In the genomic region with DNA sequence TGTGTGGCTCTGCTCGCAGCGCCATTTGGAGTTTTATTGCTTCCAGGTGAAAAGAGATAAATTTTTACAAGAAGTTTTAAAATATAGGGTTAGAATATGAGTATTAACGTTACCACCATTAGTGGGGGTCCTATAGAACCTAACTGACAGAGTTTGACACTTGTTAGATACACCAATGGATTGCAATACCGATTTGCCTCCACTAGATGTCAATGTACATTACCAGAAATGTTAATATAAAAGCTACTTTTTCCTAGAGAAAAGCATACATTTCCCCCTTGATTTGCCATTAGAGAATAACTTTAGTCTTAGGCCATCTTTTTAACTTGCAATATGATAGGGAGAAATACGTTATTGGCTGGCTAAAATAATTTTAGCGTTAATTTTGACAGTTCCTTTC, we compare ENCODE assay signal across 8 cellular contexts.
A peak's percentile ranks its signal among the peaks of the same experiment; 100 is the strongest.
DNase-seq lines count a peak whose midpoint lies in the region; ATAC-seq and TF ChIP-seq lines count a peak whose summit lies in the region.

No MANE protein-coding gene starts in this region.

- H3K4me3 ChIP-seq in Jurkat, Clone E6-1 (ENCODE audit: low read length): no peak overlapping the region
- H3K4me3 ChIP-seq in astrocyte of the cerebellum (ENCODE audit: low read depth, low read length) (no peak overlapping the region), mesenchymal stem cell (ENCODE audit: insufficient read depth in 1 of 2, low read depth in 1 of 2, low read length in 2 of 2) (no peak overlapping the region)

- peak; percentile 46 for TF ChIP-seq CTCF in astrocyte of the cerebellum (IDR thresholded peaks at IDR 0.05; ENCODE audit: low read depth, low read length, missing control alignments)
- TF ChIP-seq CTCF in CD14-positive monocyte (IDR thresholded peaks at IDR 0.05): no peak

- no peak overlapping the region for H2BK5ac ChIP-seq in mesenchymal stem cell (ENCODE audit: low read depth, low read length, poor library complexity, severe bottlenecking)

- intact Hi-C loops in CD14-positive monocyte (cut with micrococcal nuclease): no loop called here

- H3K27ac Mint-ChIP-seq in CD14-positive monocyte: no peak overlapping the region

- no peak overlapping the region for H2BK15ac ChIP-seq in mesenchymal stem cell (ENCODE audit: low read depth, poor library complexity, severe bottlenecking)

- peaks cover 7% of the 10 kb centered on the region for H3K9me3 ChIP-seq in mesenchymal stem cell (ENCODE audit: control insufficient read depth, low read length)

- no peaks in the 10 kb centered on the region for H3K4me1 ChIP-seq in mesenchymal stem cell (ENCODE audit: control insufficient read depth, insufficient read depth, low read depth, low read length)

- H3K18ac ChIP-seq in mesenchymal stem cell (ENCODE audit: low read depth in 1 of 2, low read length in 2 of 2): no peak overlapping the region

- H3K36me3 Mint-ChIP-seq in CD14-positive monocyte: no peaks in the 10 kb centered on the region
- H3K36me3 Mint-ChIP-seq in activated T-cell treated with anti-CD3 and anti-CD28 coated beads, Interleukin-2, amount 50 U/mL, for 4 hours (ENCODE audit: insufficient read depth): no peaks in the 10 kb centered on the region

- no peak overlapping the region for H4K8ac ChIP-seq in mesenchymal stem cell (ENCODE audit: low read length)

- H3K14ac ChIP-seq in mesenchymal stem cell (ENCODE audit: low read length in 2 of 2): no peak overlapping the region

- no peak overlapping the region for H3K4me3 Mint-ChIP-seq in CD14-positive monocyte
- H3K4me3 Mint-ChIP-seq in activated T-cell treated with anti-CD3 and anti-CD28 coated beads, Interleukin-2, amount 50 U/mL, for 4 hours: no peak overlapping the region

- H3K27ac ChIP-seq in mesenchymal stem cell (ENCODE audit: low read length, poor library complexity, severe bottlenecking): no peak overlapping the region

- peaks cover 0 to 10% of the 10 kb centered on the region in 2 experiments for H3K27me3 ChIP-seq in mesenchymal stem cell (ENCODE audit: control insufficient read depth in 1 of 2, insufficient read depth in 1 of 2, low read length in 2 of 2)

- no peak overlapping the region for H2AK5ac ChIP-seq in mesenchymal stem cell (ENCODE audit: low read length, severe bottlenecking)

- in situ Hi-C loops in astrocyte of the cerebellum (cut with HindIII; ENCODE audit: low sequenced_read_pairs): no loop called here

- H3K27me3 Mint-ChIP-seq in CD14-positive monocyte (ENCODE audit: low read depth in 3 of 3): peaks cover 1 to 5% (median 3%) of the 10 kb centered on the region in 3 donors
- no peaks in the 10 kb centered on the region for H3K27me3 Mint-ChIP-seq in activated T-cell treated with anti-CD3 and anti-CD28 coated beads, Interleukin-2, amount 50 U/mL, for 4 hours (ENCODE audit: low read depth)

- 28% methylated on average over 2 of the region's 6 CpGs for WGBS in mesenchymal stem cell

- no peak overlapping the region for H3K4me2 ChIP-seq in mesenchymal stem cell (ENCODE audit: low read length, poor library complexity, severe bottlenecking)

- no peaks in the 10 kb centered on the region for H3K36me3 ChIP-seq in mesenchymal stem cell (ENCODE audit: control insufficient read depth in 1 of 2, insufficient read depth in 2 of 2, low read depth in 1 of 2, low read length in 2 of 2)

- H4K91ac ChIP-seq in mesenchymal stem cell (ENCODE audit: low read length): no peak overlapping the region

- H2BK120ac ChIP-seq in mesenchymal stem cell (ENCODE audit: low read depth, low read length): no peak overlapping the region

- no peaks in the 10 kb centered on the region for H3K79me1 ChIP-seq in mesenchymal stem cell (replicated peaks; ENCODE audit: low read length, poor library complexity, severe bottlenecking)

- no peak for ATAC-seq in HG03039 (IDR thresholded peaks at IDR 0.05; ENCODE audit: unreplicated experiment)
- no peak for ATAC-seq in activated T-cell treated with anti-CD3 and anti-CD28 coated beads, Interleukin-2, amount 50 U/mL, for 4 hours
- ATAC-seq in GM21381 (IDR thresholded peaks at IDR 0.05; ENCODE audit: unreplicated experiment): no peak

- no peak overlapping the region for H3K4ac ChIP-seq in mesenchymal stem cell (ENCODE audit: low read depth in 1 of 2, low read length in 2 of 2)

- H3K9me3 Mint-ChIP-seq in CD14-positive monocyte: peaks cover 0 to 1% (median 0%) of the 10 kb centered on the region in 7 donors
- H3K9me3 Mint-ChIP-seq in activated T-cell treated with anti-CD3 and anti-CD28 coated beads, Interleukin-2, amount 50 U/mL, for 4 hours: peaks cover 10% of the 10 kb centered on the region

- DNase-seq in ELF-1 (ENCODE audit: low read depth, low spot score): peak; percentile 3
- DNase-seq in Jurkat, Clone E6-1 (ENCODE audit: low read depth, low spot score): peak; percentile 48
- peak; percentile 20 for DNase-seq in astrocyte of the cerebellum (ENCODE audit: low read depth)
- peak; percentile 18 for DNase-seq in mesenchymal stem cell
- no peak for DNase-seq in CD14-positive monocyte (ENCODE audit: low spot score)
- no peak for DNase-seq in activated T-cell treated with anti-CD3 and anti-CD28 coated beads, Interleukin-2, amount 50 U/mL, for 4 hours

- H2BK12ac ChIP-seq in mesenchymal stem cell (ENCODE audit: low read length in 2 of 2): no peak overlapping the region

- H2AFZ ChIP-seq in mesenchymal stem cell (ENCODE audit: low read depth, low read length): no peak overlapping the region

- no peaks in the 10 kb centered on the region for H3K4me1 Mint-ChIP-seq in CD14-positive monocyte
- no peaks in the 10 kb centered on the region for H3K4me1 Mint-ChIP-seq in activated T-cell treated with anti-CD3 and anti-CD28 coated beads, Interleukin-2, amount 50 U/mL, for 4 hours (ENCODE audit: low read depth)

- no peak overlapping the region for H3K23ac ChIP-seq in mesenchymal stem cell (ENCODE audit: low read length in 2 of 2)

- no peak overlapping the region for H3K9ac ChIP-seq in mesenchymal stem cell (ENCODE audit: low read length)

Comparison
In these comparisons a context has a peak if more than half of its experiments do, and no peak if none do; other contexts are left out.
1. DNase-seq: peak in ELF-1 (single experiment), Jurkat, Clone E6-1 (single experiment), astrocyte of the cerebellum (single experiment) and mesenchymal stem cell (single experiment); none in CD14-positive monocyte (single experiment) and activated T-cell treated with anti-CD3 and anti-CD28 coated beads, Interleukin-2, amount 50 U/mL, for 4 hours (single experiment).